Comparison of ENCODE assay signal across 1 cellular context in genomic region chr22:46651316-46651715, GRCh38.
TF ChIP-seq lines count a peak whose summit lies in the region.

No MANE protein-coding gene starts in this region.

TF ChIP-seq in A549, 52 proteins besides CTCF, POLR2A, EP300 and RAD21 (continued from another document):
- TF ChIP-seq CBX2 (IDR thresholded peaks at IDR 0.05; ENCODE audit: borderline replicate concordance, low read depth) (no peak), TP53 (CRISPR knock-in tag; IDR thresholded peaks at IDR 0.05) (no peak), RNF2 (IDR thresholded peaks at IDR 0.05; ENCODE audit: borderline replicate concordance, low read depth) (no peak), HOXA7 (CRISPR knock-in tag; IDR thresholded peaks at IDR 0.05) (no peak)
